Comparison of ENCODE assay signal across 1 cellular context in genomic region chr9:137270929-137271695, GRCh38.
TF ChIP-seq lines count a peak whose summit lies in the region.

No MANE protein-coding gene starts in this region.

TF ChIP-seq in GM12878, 131 proteins besides CTCF, POLR2A, EP300 and RAD21:
- TF ChIP-seq TARDBP (IDR thresholded peaks at IDR 0.05; ENCODE audit: borderline replicate concordance) = no peak
- TF ChIP-seq BHLHE40 (IDR thresholded peaks at IDR 0.05; ENCODE audit: borderline replicate concordance in 1 of 2, low read depth in 2 of 2, low read length in 1 of 2) = peak; percentile 51 to 66; a peak in 2 of 4 replicates
- TF ChIP-seq SREBF1 (IDR thresholded peaks at IDR 0.05; ENCODE audit: low read length) = no peak
